In the genomic region with DNA sequence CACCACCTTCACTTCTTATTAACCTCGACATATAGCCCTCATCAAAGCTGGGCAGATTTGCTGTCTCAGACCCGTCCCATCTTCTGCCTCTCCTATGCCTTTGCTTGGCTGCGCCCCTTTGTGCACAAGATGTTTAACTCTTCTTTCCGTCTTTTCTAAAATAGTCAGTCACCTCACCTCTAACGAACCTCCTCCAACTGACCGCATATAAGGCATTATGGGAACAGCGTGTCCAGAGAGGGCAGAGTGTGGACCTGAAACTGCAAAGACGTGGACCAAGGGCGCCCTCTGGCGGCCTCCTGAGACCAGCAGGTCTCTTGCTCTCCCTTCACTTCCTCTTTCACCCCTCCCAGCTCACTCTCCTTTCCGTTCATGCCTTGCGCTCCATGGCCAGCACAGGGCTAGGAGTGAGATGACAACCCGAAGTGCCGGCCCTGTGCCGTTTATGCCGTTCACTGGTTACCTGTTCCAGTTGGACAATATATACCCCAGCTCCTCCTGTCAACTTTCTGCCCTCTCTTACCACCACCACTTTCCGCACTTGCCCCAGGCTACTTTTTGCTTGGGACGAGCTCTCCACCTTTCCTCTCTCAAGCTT, we compare ENCODE assay signal across 8 cellular contexts. TPM values are rescaled to one million over a fixed set of nuclear protein-coding genes. Genes with fewer than 3 reads are reported as not detected.
DNase-seq lines count a peak whose midpoint lies in the region; FAIRE-seq and TF ChIP-seq lines count a peak whose summit lies in the region.

No MANE protein-coding gene starts in this region.

- FAIRE-seq in frontal cortex (lab: Jason Lieb, UNC): no peak

- peak overlapping the region; percentile 54 to 88 for H3K4me3 ChIP-seq in neutrophil (ENCODE audit: low read depth in 1 of 2, low read length in 1 of 2)

- DNase-seq in AML-193 (lab: John Stamatoyannopoulos, UW) (peak; percentile 92 to 93), GM19240 (ENCODE audit: insufficient read length, low spot score) (peak; percentile 85), M059J (ENCODE audit: low read depth) (peak; percentile 90), SHP77 treated with DMSO at 0.1 percent for 48 hours (lab: John Stamatoyannopoulos, UW) (peak; percentile 93), activated gamma-delta T cell (lab: John Stamatoyannopoulos, UW) (peak; percentile 50), frontal cortex (ENCODE audit: low spot score in 2 of 2) (peak; percentile 77 to 80), stromal cell of bone marrow (ENCODE audit: low read depth) (peak; percentile 84)

- no peaks in the 10 kb centered on the region for H3K9me3 ChIP-seq in neutrophil

- H3K36me3 ChIP-seq in neutrophil: peaks cover 39% of the 10 kb centered on the region

- peak; percentile 96 for TF ChIP-seq CTCF in neutrophil (IDR thresholded peaks at IDR 0.05)

- H3K4me1 ChIP-seq in neutrophil (ENCODE audit: control insufficient read depth in 1 of 2, insufficient read depth in 1 of 2, low read depth in 1 of 2, low read length in 1 of 2): peaks cover 37 to 42% of the 10 kb centered on the region in 2 experiments

- H3K27me3 ChIP-seq in neutrophil: no peaks in the 10 kb centered on the region

- peak overlapping the region; percentile 98 for H3K27ac ChIP-seq in neutrophil

RNA-seq across cellular contexts. Expression of a gene that starts 2.5 kb away (rescaled TPM):
- 12.2 and 23.3 TPM in 2 replicates for total RNA-seq in M059J (2014; rRNA removed; shearing (Covaris generic))
- total RNA-seq in frontal cortex: 5.7 TPM

RNA-seq across cellular contexts. Expression of a gene that starts 2.8 kb away (rescaled TPM):
- 27.0 and 27.8 TPM in 2 replicates for total RNA-seq in M059J (2014; rRNA removed; shearing (Covaris generic))
- 7.3 TPM for total RNA-seq in frontal cortex

RNA-seq across cellular contexts. Expression of a gene that starts 15.1 kb away (rescaled TPM):
- 48.1 and 61.7 TPM in 2 replicates for total RNA-seq in M059J (2014; rRNA removed; shearing (Covaris generic))
- 14.7 TPM for total RNA-seq in frontal cortex

RNA-seq across cellular contexts. Expression of a gene that starts 20.4 kb away (rescaled TPM):
- total RNA-seq in M059J (2014; rRNA removed; shearing (Covaris generic)): 21.1 and 31.9 TPM in 2 replicates
- total RNA-seq in frontal cortex: 7.7 TPM

RNA-seq across cellular contexts. Expression of a gene that starts 25.7 kb away (rescaled TPM):
- 211 and 264 TPM in 2 replicates for total RNA-seq in M059J (2014; rRNA removed; shearing (Covaris generic))
- total RNA-seq in frontal cortex: 63.6 TPM

Comparison
In these comparisons a context has a peak if more than half of its experiments do, and no peak if none do; other contexts are left out.
1. Peak in every context shown above with its lines: DNase-seq, H3K4me3 ChIP-seq and H3K27ac ChIP-seq.